Comparison of ENCODE assay signal across 11 cellular contexts in genomic region chr19:19514215-19514633, GRCh38. TPM values are rescaled to one million over a fixed set of nuclear protein-coding genes. Genes with fewer than 3 reads are reported as not detected.
DNase-seq lines count a peak whose midpoint lies in the region; ATAC-seq and TF ChIP-seq lines count a peak whose summit lies in the region.
"Had no signal": no experiment of that assay in that cellular context is flagged by ENCODE, and none has a peak within 500 bp of the region (broad histone marks: within the 10 kb centered on the region; RNA-seq: fewer than 3 reads in every experiment).

No MANE protein-coding gene starts in this region.

- DNase-seq in T-helper 1 cell (no peak), esophagus squamous epithelium (lab: John Stamatoyannopoulos, UW) (no peak), mucosa of descending colon (peak; percentile 50 to 65 (median 64)), NCI-H1105 (lab: John Stamatoyannopoulos, UW) (no peak), kidney glomerular epithelial cell (lab: John Stamatoyannopoulos, UW) (no peak)
- no peak for DNase-seq in activated CD4-positive, CD25-positive, alpha-beta regulatory T cell treated with anti-CD3 and anti-CD28 coated beads, Interleukin-2, amount 50 U/mL, for 72 hours
- DNase-seq: NCI-H1436, SIG-M5 had no signal

- no peak for TF ChIP-seq POLR2A in esophagus squamous epithelium (IDR thresholded peaks at IDR 0.05)

- H3K9me3 Mint-ChIP-seq in T-helper 1 cell treated with Interleukin-12 subunit alpha and Interleukin-12 subunit beta and Interleukin-4 antibody, amounts not matched to agents 30 μg/mL and 1 μg/mL, for 36 hours: no peaks in the 10 kb centered on the region

- ATAC-seq in mucosa of descending colon: no peak

- H3K4me3 ChIP-seq in esophagus squamous epithelium (peak overlapping the region in 3 of 4 donors; percentile 18 to 49 (median 20)), mucosa of descending colon (no peak overlapping the region), subcutaneous abdominal adipose tissue (ENCODE audit: low read depth in 1 of 5, low read length in 5 of 5) (peak overlapping the region; percentile 48 to 93 (median 58))

- peaks cover 4% of the 10 kb centered on the region for H3K4me1 Mint-ChIP-seq in T-helper 1 cell treated with Interleukin-12 subunit alpha and Interleukin-12 subunit beta and Interleukin-4 antibody, amounts not matched to agents 30 μg/mL and 1 μg/mL, for 36 hours (ENCODE audit: low read depth)

- no peak for TF ChIP-seq CTCF in esophagus squamous epithelium (IDR thresholded peaks at IDR 0.05)
- no peak for TF ChIP-seq CTCF in mucosa of descending colon (IDR thresholded peaks at IDR 0.05)

- peak overlapping the region; percentile 44 for H3K4me3 Mint-ChIP-seq in T-helper 1 cell treated with Interleukin-12 subunit alpha and Interleukin-12 subunit beta and Interleukin-4 antibody, amounts not matched to agents 30 μg/mL and 1 μg/mL, for 36 hours

- H3K4me1 ChIP-seq in esophagus squamous epithelium (peaks cover 18 to 57% (median 28%) of the 10 kb centered on the region in 3 donors), mucosa of descending colon (ENCODE audit: low read depth) (peaks cover 19% of the 10 kb centered on the region), subcutaneous abdominal adipose tissue (ENCODE audit: control insufficient read depth in 5 of 5, insufficient read depth in 5 of 5, low read length in 5 of 5) (peaks cover 5 to 34% (median 29%) of the 10 kb centered on the region in 5 donors)

- intact Hi-C loops in esophagus squamous epithelium (cut with DNase I): no loop called here
- intact Hi-C loops in mucosa of descending colon (cut with DNase I, micrococcal nuclease): no loop called here

- H3K27ac Mint-ChIP-seq in T-helper 1 cell treated with Interleukin-12 subunit alpha and Interleukin-12 subunit beta and Interleukin-4 antibody, amounts not matched to agents 30 μg/mL and 1 μg/mL, for 36 hours: no peak overlapping the region

- 46 to 54% methylated on average over 12 to 14 of the region's 42 CpGs for WGBS in esophagus squamous epithelium, 2 donors

- no peaks in the 10 kb centered on the region for H3K27me3 Mint-ChIP-seq in T-helper 1 cell treated with Interleukin-12 subunit alpha and Interleukin-12 subunit beta and Interleukin-4 antibody, amounts not matched to agents 30 μg/mL and 1 μg/mL, for 36 hours (ENCODE audit: low read depth)

- H3K36me3 ChIP-seq in esophagus squamous epithelium (peaks cover 0 to 3% (median 2%) of the 10 kb centered on the region in 3 donors), mucosa of descending colon (ENCODE audit: low read depth) (no peaks in the 10 kb centered on the region), subcutaneous abdominal adipose tissue (ENCODE audit: control insufficient read depth in 5 of 5, insufficient read depth in 5 of 5, low read length in 5 of 5) (peaks cover 0 to 2% (median 2%) of the 10 kb centered on the region in 5 donors)

- H3K9me3 ChIP-seq in esophagus squamous epithelium (no peaks in the 10 kb centered on the region), mucosa of descending colon (no peaks in the 10 kb centered on the region), subcutaneous abdominal adipose tissue (ENCODE audit: control insufficient read depth in 5 of 5, low read length in 5 of 5) (peaks cover 0 to 12% (median 6%) of the 10 kb centered on the region in 5 donors)

- peaks cover 10% of the 10 kb centered on the region for H3K36me3 Mint-ChIP-seq in T-helper 1 cell treated with Interleukin-12 subunit alpha and Interleukin-12 subunit beta and Interleukin-4 antibody, amounts not matched to agents 30 μg/mL and 1 μg/mL, for 36 hours (ENCODE audit: low read depth)

- H3K27me3 ChIP-seq in esophagus squamous epithelium (no peaks in the 10 kb centered on the region), subcutaneous abdominal adipose tissue (ENCODE audit: control insufficient read depth in 5 of 5, insufficient read depth in 4 of 5, low read length in 5 of 5) (no peaks in the 10 kb centered on the region)

- H3K9ac ChIP-seq in subcutaneous abdominal adipose tissue (ENCODE audit: low read length in 5 of 5): peak overlapping the region in 1 of 5 donors; percentile 20

- H3K27ac ChIP-seq in esophagus squamous epithelium (peak overlapping the region in 1 of 4 donors; percentile 44), subcutaneous abdominal adipose tissue (ENCODE audit: low read depth, low read length) (no peak overlapping the region)
- H3K27ac ChIP-seq: 22Rv1 had no signal

RNA-seq across cellular contexts. Expression of gene TSSK6, which starts 1.1 kb away (rescaled TPM):
- total RNA-seq in esophagus squamous epithelium (1 to 10 TPM in 1 of 4 donors, under 1 TPM in 3; 0.57 to 1.7 (median 0.89) TPM), mucosa of descending colon (1 to 10 TPM; 1.8 to 2.5 (median 2.3) TPM)

RNA-seq across cellular contexts. Expression of gene NDUFA13, which starts 1.8 kb away (rescaled TPM):
- 10 to 100 TPM; 44.6 to 88.7 (median 56.0) TPM for total RNA-seq in esophagus squamous epithelium
- total RNA-seq in mucosa of descending colon: 100 to 1,000 TPM; 347 to 437 (median 348) TPM

RNA-seq across cellular contexts. Expression of gene YJEFN3, which starts 14.5 kb away (rescaled TPM):
- total RNA-seq in esophagus squamous epithelium (under 1 TPM; 0.08 to 0.57 (median 0.15) TPM), mucosa of descending colon (10 to 100 TPM in 2 of 3 donors, 1 to 10 TPM in 1; 6.0 to 12.6 (median 10.6) TPM)

RNA-seq across cellular contexts. Expression of gene CILP2, which starts 23.8 kb away (rescaled TPM):
- under 1 TPM in 1 of 4 donors, not detected in 3; under 0.01 TPM for total RNA-seq in esophagus squamous epithelium
- under 1 TPM in 1 of 3 donors, not detected in 2; 0.09 TPM for total RNA-seq in mucosa of descending colon

Comparison
In these comparisons a context has a peak if more than half of its experiments do, and no peak if none do; other contexts are left out.
1. DNase-seq: peak in mucosa of descending colon (3 of 3); none in T-helper 1 cell (0 of 5), esophagus squamous epithelium (single experiment), NCI-H1105 (single experiment), kidney glomerular epithelial cell (single experiment) and activated CD4-positive, CD25-positive, alpha-beta regulatory T cell treated with anti-CD3 and anti-CD28 coated beads, Interleukin-2, amount 50 U/mL, for 72 hours (single experiment).
2. RNA of gene YJEFN3, which starts 14.5 kb away (total RNA-seq): 6.0 to 12.6 TPM in mucosa of descending colon; 0.08 to 0.57 TPM in esophagus squamous epithelium; every median in the first group is over 4 times any median in the second.